23 cellular contexts compared by ENCODE assay signal in the genomic region with DNA sequence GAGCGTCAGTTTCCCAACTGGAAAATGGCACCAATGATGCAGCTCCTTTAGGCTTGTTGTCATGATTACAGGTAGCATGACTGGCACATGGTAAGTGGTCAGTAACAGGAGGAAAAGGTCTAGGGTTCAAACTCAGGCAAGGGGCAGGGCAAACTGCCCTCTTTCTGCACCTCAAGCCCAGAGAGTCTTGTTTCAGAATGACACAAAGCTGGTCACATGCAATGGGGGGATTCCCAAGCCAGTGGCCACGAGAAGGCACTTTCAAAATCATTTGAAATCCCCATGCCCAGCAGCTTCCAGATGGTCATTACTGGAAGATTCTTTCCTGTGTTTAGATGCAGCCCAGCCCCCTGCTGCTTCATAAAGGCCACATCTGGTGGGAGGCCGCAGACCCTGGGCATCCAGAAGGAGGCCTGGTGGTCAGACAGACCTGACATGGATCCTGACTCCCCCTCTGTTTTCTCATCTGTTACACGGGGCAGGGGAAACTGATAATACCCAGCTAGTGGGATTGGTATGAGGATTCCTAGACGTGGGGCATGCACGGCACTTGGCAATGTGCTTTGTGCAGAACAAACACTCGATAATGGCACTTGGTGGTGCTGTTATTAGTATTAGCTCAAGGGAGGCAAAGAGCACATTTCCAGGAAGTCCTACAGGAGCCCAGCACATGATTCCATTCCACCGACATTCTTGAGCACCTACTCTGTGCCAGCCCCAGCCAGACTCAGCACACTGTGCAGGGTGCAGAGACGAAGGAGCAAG. TPM values are rescaled to one million over a fixed set of nuclear protein-coding genes. Genes with fewer than 3 reads are reported as not detected.
DNase-seq lines count a peak whose midpoint lies in the region; ATAC-seq, FAIRE-seq and TF ChIP-seq lines count a peak whose summit lies in the region.
"Had no signal": no experiment of that assay in that cellular context is flagged by ENCODE, and none has a peak within 500 bp of the region (broad histone marks: within the 10 kb centered on the region; RNA-seq: fewer than 3 reads in every experiment).

No MANE protein-coding gene starts in this region.

- peaks cover 4% of the 10 kb centered on the region for H3K4me1 ChIP-seq in mucosa of descending colon (ENCODE audit: low read depth)
- no peaks in the 10 kb centered on the region for H3K4me1 ChIP-seq in kidney (ENCODE audit: control insufficient read depth in 1 of 2, insufficient read depth in 1 of 2, low read depth in 1 of 2, low read length in 2 of 2)
- H3K4me1 ChIP-seq in endodermal cell (ENCODE audit: control insufficient read depth, insufficient read depth, low read length) = no peaks in the 10 kb centered on the region
- H3K4me1 ChIP-seq: right lobe of liver had no signal

- H3K9me3 Mint-ChIP-seq in endodermal cell = peaks cover 10% of the 10 kb centered on the region

- ATAC-seq in HG03196 (IDR thresholded peaks at IDR 0.05; ENCODE audit: unreplicated experiment) = peak; percentile 51
- ATAC-seq in mucosa of descending colon = no peak

- FAIRE-seq in kidney (lab: Jason Lieb, UNC) = no peak
- FAIRE-seq: astrocyte, colon had no signal

- no peaks in the 10 kb centered on the region for H3K36me3 Mint-ChIP-seq in endodermal cell (ENCODE audit: low read depth)
- H3K36me3 Mint-ChIP-seq: mesothelial cell of epicardium had no signal

- intact Hi-C loops in mucosa of descending colon (cut with DNase I, micrococcal nuclease) = no loop called here
- intact Hi-C loops in kidney (cut with DNase I) = no loop called here

- H3K27ac ChIP-seq in kidney (ENCODE audit: low read depth in 2 of 2, low read length in 2 of 2) (no peak overlapping the region), endodermal cell (ENCODE audit: low read depth, low read length) (no peak overlapping the region)
- H3K27ac ChIP-seq: PC-9, right lobe of liver, transverse colon had no signal

- no peaks in the 10 kb centered on the region for H3K4me1 Mint-ChIP-seq in endodermal cell
- H3K4me1 Mint-ChIP-seq: mesothelial cell of epicardium had no signal

- H3K27ac Mint-ChIP-seq in endodermal cell = no peak overlapping the region
- H3K27ac Mint-ChIP-seq: mesothelial cell of epicardium had no signal

- H3K27me3 ChIP-seq in endodermal cell (ENCODE audit: control insufficient read depth, insufficient read depth, low read length, poor library complexity, severe bottlenecking) = no peaks in the 10 kb centered on the region
- H3K27me3 ChIP-seq: right lobe of liver, transverse colon had no signal

- no peaks in the 10 kb centered on the region for H3K9me3 ChIP-seq in mucosa of descending colon
- H3K9me3 ChIP-seq in kidney (ENCODE audit: control insufficient read depth in 1 of 2, low read length in 2 of 2) = peaks cover 0 to 5% of the 10 kb centered on the region in 2 donors
- H3K9me3 ChIP-seq in endodermal cell (ENCODE audit: control insufficient read depth, low read length) = peaks cover 10% of the 10 kb centered on the region
- H3K9me3 ChIP-seq: right lobe of liver had no signal

- H3K9ac ChIP-seq in kidney (ENCODE audit: low read length in 2 of 2) = no peak overlapping the region
- no peak overlapping the region for H3K9ac ChIP-seq in endodermal cell (ENCODE audit: extremely low read depth, low read length, poor library complexity, severe bottlenecking)

- H3K4me3 Mint-ChIP-seq in endodermal cell = no peak overlapping the region
- H3K4me3 Mint-ChIP-seq: mesothelial cell of epicardium had no signal

- 74 to 84% methylated on average over 3 to 9 of the region's 9 CpGs for WGBS in endodermal cell (ENCODE audit: insufficient coverage in 1 of 2, insufficient read length in 1 of 2), 2 experiments

- H3K27me3 Mint-ChIP-seq in endodermal cell (ENCODE audit: insufficient read depth) = peaks cover under 1% of the 10 kb centered on the region

- DNase-seq in GM10266 (ENCODE audit: extremely low spot score) (peak; percentile 69), GM19238 (ENCODE audit: insufficient read length, low spot score) (peak; percentile 32), medulla oblongata (ENCODE audit: extremely low spot score) (peak; percentile 3), mucosa of descending colon (no peak), KG1 (lab: John Stamatoyannopoulos, UW) (no peak), kidney (no peak), endodermal cell (no peak)
- DNase-seq: activated gamma-delta T cell; glutamatergic neuron; Karpas-422; NCI-H1436; NCI-H446; PC-9; stimulated activated CD4-positive, alpha-beta T cell treated with anti-CD3 and anti-CD28 coated beads, Interleukin-2, amount 100 ng/mL, for 48 hours; stimulated activated CD8-positive, alpha-beta memory T cell treated with anti-CD3 and anti-CD28 coated beads, Interleukin-4, amount 100 ng/mL, for 48 hours; transverse colon had no signal

- no peaks in the 10 kb centered on the region for H3K36me3 ChIP-seq in mucosa of descending colon (ENCODE audit: low read depth)
- H3K36me3 ChIP-seq in kidney (ENCODE audit: control insufficient read depth in 1 of 2, insufficient read depth in 2 of 2, low read length in 2 of 2) = no peaks in the 10 kb centered on the region
- no peaks in the 10 kb centered on the region for H3K36me3 ChIP-seq in endodermal cell (ENCODE audit: control insufficient read depth, insufficient read depth, low read length)
- H3K36me3 ChIP-seq: right lobe of liver, transverse colon had no signal

- no peak for TF ChIP-seq CTCF in GM10266 (IDR thresholded peaks at IDR 0.05; ENCODE audit: control insufficient read depth, insufficient read depth, low read depth, missing control alignments)
- no peak for TF ChIP-seq CTCF in mucosa of descending colon (IDR thresholded peaks at IDR 0.05)
- TF ChIP-seq CTCF in kidney (IDR thresholded peaks at IDR 0.05; ENCODE audit: borderline replicate concordance, extremely low read depth, insufficient read depth) = no peak
- TF ChIP-seq CTCF in endodermal cell (conservative IDR thresholded peaks at IDR 0.05) = no peak

- H3K4me3 ChIP-seq in mucosa of descending colon = no peak overlapping the region
- H3K4me3 ChIP-seq in kidney (ENCODE audit: low read length in 2 of 2) = no peak overlapping the region
- no peak overlapping the region for H3K4me3 ChIP-seq in endodermal cell (ENCODE audit: low read length)
- H3K4me3 ChIP-seq: PC-9, right lobe of liver, transverse colon had no signal

RNA-seq across cellular contexts. Expression of a gene that starts 6.9 kb away (rescaled TPM):
- total RNA-seq in mucosa of descending colon = under 1 TPM in 1 of 3 donors, not detected in 2; 0.22 TPM
- total RNA-seq in kidney = 1.1 TPM
- not detected for polyA plus RNA-seq in kidney (ENCODE audit: insufficient read depth, low read depth, low replicate concordance)
- not detected for total RNA-seq in endodermal cell
- not detected for polyA plus RNA-seq in endodermal cell (2013, experiment 1 of 2)
- not detected for polyA plus RNA-seq in endodermal cell (2013, experiment 2 of 2)
- total RNA-seq: activated CD8-positive, alpha-beta memory T cell treated with anti-CD3 and anti-CD28 coated beads for 36 hours; astrocyte; H4; mesothelial cell of epicardium; PC-9 had no signal

RNA-seq across cellular contexts. Expression of a gene that starts 12.9 kb away (rescaled TPM):
- total RNA-seq in mucosa of descending colon = under 1 TPM in 2 of 3 donors, not detected in 1; 0.12 to 0.80 TPM
- not detected for total RNA-seq in kidney
- not detected for polyA plus RNA-seq in kidney (ENCODE audit: insufficient read depth, low read depth, low replicate concordance)
- total RNA-seq in endodermal cell = not detected
- polyA plus RNA-seq in endodermal cell (2013, experiment 1 of 2) = not detected
- not detected for polyA plus RNA-seq in endodermal cell (2013, experiment 2 of 2)
- total RNA-seq: activated CD8-positive, alpha-beta memory T cell treated with anti-CD3 and anti-CD28 coated beads for 36 hours; H4; mesothelial cell of epicardium; right lobe of liver had no signal

RNA-seq across cellular contexts. Expression of a gene that starts 56.2 kb away (rescaled TPM):
- total RNA-seq in mucosa of descending colon = 10 to 100 TPM in 1 of 3 donors, under 1 TPM in 2; 0.78 to 16.2 (median 0.94) TPM
- 0.47 TPM for total RNA-seq in kidney
- polyA plus RNA-seq in kidney (ENCODE audit: insufficient read depth, low read depth, low replicate concordance) = 0.58 TPM
- total RNA-seq in endodermal cell = not detected
- polyA plus RNA-seq in endodermal cell (2013, experiment 1 of 2) = not detected
- not detected for polyA plus RNA-seq in endodermal cell (2013, experiment 2 of 2)
- total RNA-seq: activated CD8-positive, alpha-beta memory T cell treated with anti-CD3 and anti-CD28 coated beads for 36 hours; astrocyte; H4; PC-9 had no signal

RNA-seq across cellular contexts. Expression of a gene that starts 59.7 kb away (rescaled TPM):
- total RNA-seq in mucosa of descending colon (10 to 100 TPM in 1 of 3 donors, 1 to 10 TPM in 2; 5.8 to 15.5 (median 5.8) TPM), kidney (12.6 TPM), endodermal cell (1 to 10 TPM; 1.7 to 2.6 TPM)
- 2.3 TPM for polyA plus RNA-seq in kidney (ENCODE audit: insufficient read depth, low read depth, low replicate concordance)
- polyA plus RNA-seq in endodermal cell (2013, experiment 1 of 2) = 1.1 TPM
- 1.0 TPM for polyA plus RNA-seq in endodermal cell (2013, experiment 2 of 2)
- total RNA-seq: H4 had no signal

Comparison
In these comparisons a context has a peak if more than half of its experiments do, and no peak if none do; other contexts are left out.
1. DNase-seq: peak in GM10266 (single experiment), GM19238 (single experiment) and medulla oblongata (single experiment); none in mucosa of descending colon (0 of 3), KG1 (single experiment), kidney (single experiment) and endodermal cell (single experiment).